Comparison of ENCODE assay signal across 14 cellular contexts in the genomic region with DNA sequence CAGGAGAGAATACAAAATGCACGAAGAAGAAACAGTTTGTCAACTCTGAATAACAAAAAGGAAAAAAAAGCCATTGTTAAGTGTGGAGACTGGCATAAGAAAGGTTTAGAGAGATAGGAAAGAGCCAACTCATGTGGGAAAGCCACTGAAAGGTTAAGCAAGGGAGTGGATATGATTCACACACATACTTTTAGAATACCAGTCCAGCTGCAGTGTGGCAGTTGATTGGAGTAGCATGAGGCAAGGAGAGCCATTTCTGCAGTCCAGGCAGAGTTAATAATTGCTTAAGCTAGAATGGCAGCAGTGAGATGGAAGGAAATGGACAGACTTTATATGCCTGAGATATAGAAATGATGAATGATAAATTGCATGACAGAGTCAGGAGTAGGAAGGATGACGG.
DNase-seq lines count a peak whose midpoint lies in the region; ATAC-seq and FAIRE-seq lines count a peak whose summit lies in the region.
"Had no signal": no experiment of that assay in that cellular context is flagged by ENCODE, and none has a peak within 500 bp of the region (broad histone marks: within the 10 kb centered on the region; RNA-seq: fewer than 3 reads in every experiment).

No MANE protein-coding gene starts in this region.

- FAIRE-seq in GM19239 (lab: Jason Lieb, UNC), result no peak

- peak; percentile 79 for DNase-seq in AG08395 (ENCODE audit: low spot score)
- DNase-seq in HPDE6-E6E7 (ENCODE audit: extremely low spot score), result peak; percentile 66
- peak; percentile 76 for DNase-seq in astrocyte of the hippocampus (ENCODE audit: low read depth, low spot score)
- peak; percentile 93 for DNase-seq in iris pigment epithelial cell (ENCODE audit: low read depth)
- no peak for DNase-seq in GM19239 (ENCODE audit: insufficient read length, low spot score)
- DNase-seq in posterior cingulate gyrus, result no peak
- DNase-seq: activated T-cell treated with anti-CD3 and anti-CD28 coated beads, Interleukin-2, amount 50 U/mL, for 4 hours; caudate nucleus; CD4-positive, alpha-beta T cell; NCI-H1048; stimulated activated CD4-positive, alpha-beta T cell treated with anti-CD3 and anti-CD28 coated beads, Interleukin-15, amount 100 ng/mL, for 24 hours; WERI-Rb-1 had no signal

- intact Hi-C loops in posterior cingulate gyrus (cut with DNase I), result loop anchor here (10.0 kb wide), 1 partner anchor 823 kb away; no protein-coding TSS in a partner anchor

- ATAC-seq in HG03378 (IDR thresholded peaks at IDR 0.05; ENCODE audit: unreplicated experiment) (no peak), GM21447 (IDR thresholded peaks at IDR 0.05; ENCODE audit: unreplicated experiment) (no peak)
- ATAC-seq: activated T-cell treated with anti-CD3 and anti-CD28 coated beads, Interleukin-2, amount 50 U/mL, for 4 hours had no signal

Comparison
In these comparisons a context has a peak if more than half of its experiments do, and no peak if none do; other contexts are left out.
1. DNase-seq: peak in AG08395 (single experiment), HPDE6-E6E7 (single experiment), astrocyte of the hippocampus (single experiment) and iris pigment epithelial cell (single experiment); none in GM19239 (single experiment) and posterior cingulate gyrus (0 of 10).